15 cellular contexts compared by ENCODE assay signal in genomic region chr3:157274644-157275137, GRCh38.
DNase-seq lines count a peak whose midpoint lies in the region; ATAC-seq and FAIRE-seq lines count a peak whose summit lies in the region.
"Had no signal": no experiment of that assay in that cellular context is flagged by ENCODE, and none has a peak within 500 bp of the region (broad histone marks: within the 10 kb centered on the region; RNA-seq: fewer than 3 reads in every experiment).

No MANE protein-coding gene starts in this region.

- H3K9ac ChIP-seq in adipocyte (ENCODE audit: low read length), result peak overlapping the region; percentile 3

- DNase-seq in HPDE6-E6E7 (ENCODE audit: extremely low spot score) (peak; percentile 26), adipocyte (ENCODE audit: low read depth) (no peak), globus pallidus (ENCODE audit: low spot score) (peak; percentile 27), stromal cell of bone marrow (ENCODE audit: low read depth) (peak; percentile 40), frontal cortex (ENCODE audit: low spot score in 2 of 2) (no peak), SHP77 (lab: John Stamatoyannopoulos, UW) (no peak)
- DNase-seq: activated CD8-positive, alpha-beta memory T cell treated with anti-CD3 and anti-CD28 coated beads, Interleukin-2, amount 50 U/mL, for 4 hours; activated naive CD4-positive, alpha-beta T cell; CD4-positive, alpha-beta T cell; Kasumi-1; NCI-H2029 treated with DMSO at 0.1 percent for 48 hours; pancreas; T-helper 2 cell had no signal

- no peak for ATAC-seq in HG02763 (IDR thresholded peaks at IDR 0.05; ENCODE audit: unreplicated experiment)
- ATAC-seq: pancreas, Right ventricle myocardium inferior had no signal

- H3K4me3 ChIP-seq in adipocyte (ENCODE audit: low read length), result no peak overlapping the region
- H3K4me3 ChIP-seq: pancreas had no signal

- H3K4me1 ChIP-seq in adipocyte (ENCODE audit: control insufficient read depth, insufficient read depth, low read length), result peaks cover 13% of the 10 kb centered on the region
- H3K4me1 ChIP-seq: pancreas had no signal

- H3K36me3 ChIP-seq in adipocyte (ENCODE audit: control insufficient read depth, insufficient read depth, low read length, severe bottlenecking), result no peaks in the 10 kb centered on the region
- H3K36me3 ChIP-seq: pancreas had no signal

- H3K9me3 ChIP-seq in adipocyte (ENCODE audit: control insufficient read depth, low read length), result no peaks in the 10 kb centered on the region
- H3K9me3 ChIP-seq: pancreas had no signal

- no peak for FAIRE-seq in frontal cortex (lab: Jason Lieb, UNC)
- FAIRE-seq: pancreas had no signal

- H3K27me3 ChIP-seq in adipocyte (replicated peaks; ENCODE audit: control insufficient read depth, insufficient read depth, low read length), result no peaks in the 10 kb centered on the region
- H3K27me3 ChIP-seq: pancreas had no signal

Comparison
In these comparisons a context has a peak if more than half of its experiments do, and no peak if none do; other contexts are left out.
1. DNase-seq: peak in HPDE6-E6E7 (single experiment), globus pallidus (single experiment) and stromal cell of bone marrow (single experiment); none in adipocyte (single experiment), frontal cortex (0 of 2) and SHP77 (0 of 2).